ENCODE assay signal across 14 cellular contexts in genomic region chr5:139390639-139391569, GRCh38. TPM values are rescaled to one million over a fixed set of nuclear protein-coding genes. Genes with fewer than 3 reads are reported as not detected.
DNase-seq lines count a peak whose midpoint lies in the region; ATAC-seq, FAIRE-seq and TF ChIP-seq lines count a peak whose summit lies in the region.
"Had no signal": no experiment of that assay in that cellular context is flagged by ENCODE, and none has a peak within 500 bp of the region (broad histone marks: within the 10 kb centered on the region; RNA-seq: fewer than 3 reads in every experiment).

No MANE protein-coding gene starts in this region.

- ATAC-seq in GM21390 (IDR thresholded peaks at IDR 0.05; ENCODE audit: unreplicated experiment), result no peak
- ATAC-seq: pancreas had no signal

- H3K18ac ChIP-seq in H1 (ENCODE audit: extremely low read depth, low read length), result no peak overlapping the region

- H3K9ac ChIP-seq in OCI-LY3 (ENCODE audit: low read length) (peak overlapping the region; percentile 86; the same call in 1 of the 2 replicates), H1 (replicated peaks in 1 of 4; ENCODE audit: extremely low read depth in 1 of 4, low read depth in 3 of 4, low read length in 3 of 4) (no peak overlapping the region)

- H3K79me2 ChIP-seq in OCI-LY3 (ENCODE audit: low read length), result peaks cover 10% of the 10 kb centered on the region
- no peaks in the 10 kb centered on the region for H3K79me2 ChIP-seq in H1 (ENCODE audit: control insufficient read depth in 1 of 2, insufficient read depth in 2 of 2, low read length in 2 of 2)

- H3K23ac ChIP-seq in H1 (ENCODE audit: insufficient read length), result no peak overlapping the region

- H3K4me3 ChIP-seq in OCI-LY3 (ENCODE audit: low read length) (peak overlapping the region; percentile 84), H1 (ENCODE audit: extremely low read depth in 1 of 4, insufficient read depth in 2 of 4, low read depth in 3 of 4, low read length in 4 of 4) (no peak overlapping the region), small intestine (ENCODE audit: low read depth in 1 of 2, low read length in 2 of 2) (no peak overlapping the region)
- H3K4me3 ChIP-seq: pancreas had no signal

- H2BK120ac ChIP-seq in H1 (replicated peaks; ENCODE audit: low read depth, low read length), result no peak overlapping the region

- H3K9me3 ChIP-seq in OCI-LY3 (ENCODE audit: insufficient read depth, low read length) (no peaks in the 10 kb centered on the region; the same call in 1 of the 2 replicates), H1 (ENCODE audit: insufficient read depth in 2 of 2, low read depth in 1 of 2, low read length in 1 of 2) (no peaks in the 10 kb centered on the region), small intestine (ENCODE audit: control insufficient read depth, low read depth) (no peaks in the 10 kb centered on the region)
- H3K9me3 ChIP-seq: pancreas had no signal

- FAIRE-seq in H1 (lab: Jason Lieb, UNC) (no peak), small intestine (lab: Jason Lieb, UNC) (no peak)
- FAIRE-seq: colon, pancreas had no signal

- no peak for DNase-seq in activated CD4-positive, alpha-beta T cell treated with anti-CD3 and anti-CD28 coated beads, Interleukin-2, amount 10 ng/mL, durations not matched to agents 7 days and 5 days
- DNase-seq in activated CD4-positive, alpha-beta T cell treated with anti-CD3 and anti-CD28 coated beads for 48 hours, result no peak
- DNase-seq in H1 (ENCODE audit: low read depth in 1 of 2, low spot score in 2 of 2) (no peak), small intestine (no peak), hepatic stellate cell (ENCODE audit: low spot score) (no peak), NCI-H226 (no peak)
- DNase-seq: hypothalamus, NCI-H774 had no signal

- H3K27ac Mint-ChIP-seq in activated CD4-positive, alpha-beta T cell treated with anti-CD3 and anti-CD28 coated beads, Interleukin-2, amount 10 ng/mL, durations not matched to agents 7 days and 5 days, result peak overlapping the region; percentile 97

- 0 out of 2 replicates have a peak overlapping the region, but pooled peaks have one; percentile 3 for H2BK20ac ChIP-seq in H1 (ENCODE audit: low read length)

- peaks cover 5% of the 10 kb centered on the region for H3K36me3 Mint-ChIP-seq in activated CD4-positive, alpha-beta T cell treated with anti-CD3 and anti-CD28 coated beads, Interleukin-2, amount 10 ng/mL, durations not matched to agents 7 days and 5 days (ENCODE audit: low read depth)

- 0 out of 2 replicates have a peak overlapping the region, but pooled peaks have one; percentile 1 for H2BK12ac ChIP-seq in H1 (ENCODE audit: low read depth, low read length)

- TF ChIP-seq CTCF in OCI-LY3 (IDR thresholded peaks at IDR 0.05; ENCODE audit: low read depth, low read length) (no peak), H1 (IDR thresholded peaks at IDR 0.05; ENCODE audit: control extremely low read depth in 1 of 3, insufficient read depth in 1 of 3, low read depth in 1 of 3, low read length in 3 of 3) (no peak)

- peaks cover 41% of the 10 kb centered on the region for H3K4me1 ChIP-seq in OCI-LY3 (ENCODE audit: low read length)
- peaks cover 3 to 41% (median 21%) of the 10 kb centered on the region in 4 experiments for H3K4me1 ChIP-seq in H1 (replicated peaks in 1 of 4; ENCODE audit: control insufficient read depth in 3 of 4, insufficient read depth in 4 of 4, low read length in 3 of 4)
- peaks cover 3% of the 10 kb centered on the region in 2 donors for H3K4me1 ChIP-seq in small intestine (ENCODE audit: control insufficient read depth in 2 of 2, insufficient read depth in 1 of 2, low read depth in 1 of 2, low read length in 1 of 2)

- H3K4ac ChIP-seq in H1 (replicated peaks; ENCODE audit: insufficient read length, low read depth, low read length), result no peak overlapping the region

- H2BK15ac ChIP-seq in H1 (ENCODE audit: low read length), result peak overlapping the region; percentile 72; the same call in 1 of the 2 replicates

- no peaks in the 10 kb centered on the region for H3K9me3 Mint-ChIP-seq in activated CD4-positive, alpha-beta T cell treated with anti-CD3 and anti-CD28 coated beads, Interleukin-2, amount 10 ng/mL, durations not matched to agents 7 days and 5 days

- H3K36me3 ChIP-seq in OCI-LY3 (replicated peaks; ENCODE audit: low read depth, low read length) (peaks cover 2% of the 10 kb centered on the region), H1 (ENCODE audit: control insufficient read depth in 2 of 4, insufficient read depth in 4 of 4, low read length in 3 of 4) (no peaks in the 10 kb centered on the region), small intestine (ENCODE audit: control insufficient read depth in 2 of 2, insufficient read depth in 2 of 2, low read length in 2 of 2) (no peaks in the 10 kb centered on the region)
- H3K36me3 ChIP-seq: pancreas had no signal

- no peak overlapping the region for H3K14ac ChIP-seq in H1 (ENCODE audit: insufficient read length)

- H2BK5ac ChIP-seq in H1 (ENCODE audit: low read depth, low read length), result no peak overlapping the region

- H4K20me1 ChIP-seq in OCI-LY3 (ENCODE audit: insufficient read depth, low read length) (no peaks in the 10 kb centered on the region), H1 (replicated peaks in 1 of 2; ENCODE audit: control insufficient read depth in 1 of 2, insufficient read depth in 2 of 2, low read length in 2 of 2) (peaks cover 0 to 3% of the 10 kb centered on the region in 2 experiments)

- TF ChIP-seq EP300 in H1 (IDR thresholded peaks at IDR 0.05; ENCODE audit: borderline replicate concordance in 1 of 2, low read depth in 2 of 2, low read length in 2 of 2), result no peak

- no peak overlapping the region for H4K8ac ChIP-seq in H1 (ENCODE audit: extremely low read depth, insufficient read depth, low read length)

- CTCF ChIA-PET in activated CD4-positive, alpha-beta T cell treated with anti-CD3 and anti-CD28 coated beads, Interleukin-2, amount 10 ng/mL, durations not matched to agents 7 days and 5 days (lab: Charles Lee), result interaction anchor here (0.6 to 5.2 kb wide), 19 partner anchors 10 to 824 kb away, joined by 3 to 43 read pairs (median 4); partner anchors contain the start of genes ECSCR, MATR3, PAIP2 and SPATA24
- CTCF ChIA-PET in H1 (lab: Charles Lee; ENCODE audit: partially characterized antibody), result interaction anchor here (0.6 to 3.1 kb wide), 11 partner anchors 9 to 722 kb away, joined by 3 to 16 read pairs (median 3); partner anchors contain the start of genes PAIP2 and SPATA24

- H3K56ac ChIP-seq in H1 (replicated peaks; ENCODE audit: insufficient read length, low read depth, low read length), result no peak overlapping the region

- no peak for TF ChIP-seq POLR2A in H1 (IDR thresholded peaks at IDR 0.05; ENCODE audit: control extremely low read depth in 1 of 2, low read depth in 2 of 2, low read length in 2 of 2)

- H2AFZ ChIP-seq in OCI-LY3 (ENCODE audit: low read depth, low read length), result peak overlapping the region; percentile 51; the same call in 1 of the 2 replicates
- H2AFZ ChIP-seq in H1 (ENCODE audit: low read length), result no peak overlapping the region

- H3K4me1 Mint-ChIP-seq in activated CD4-positive, alpha-beta T cell treated with anti-CD3 and anti-CD28 coated beads, Interleukin-2, amount 10 ng/mL, durations not matched to agents 7 days and 5 days, result peaks cover 61% of the 10 kb centered on the region

- H3K27me3 ChIP-seq in OCI-LY3 (ENCODE audit: low read depth, low read length), result no peaks in the 10 kb centered on the region
- H3K27me3 ChIP-seq in H1 (replicated peaks in 1 of 4; ENCODE audit: control insufficient read depth in 3 of 4, extremely low read depth in 1 of 4, insufficient read depth in 3 of 4, low read length in 3 of 4), result peaks cover 14 to 34% (median 28%) of the 10 kb centered on the region in 4 experiments; a peak in 6 of 7 replicates
- H3K27me3 ChIP-seq in small intestine (ENCODE audit: control insufficient read depth in 2 of 2, insufficient read depth in 2 of 2, low read length in 2 of 2), result no peaks in the 10 kb centered on the region

- no peak overlapping the region for H4K91ac ChIP-seq in H1 (replicated peaks; ENCODE audit: insufficient read length, low read length)

- POLR2A ChIA-PET in activated CD4-positive, alpha-beta T cell treated with anti-CD3 and anti-CD28 coated beads, Interleukin-2, amount 10 ng/mL, durations not matched to agents 7 days and 5 days (lab: Charles Lee), result interaction anchor here (0.6 to 1.0 kb wide), 3 partner anchors 28 to 895 kb away, joined by 3 to 6 read pairs (median 4); no protein-coding TSS in a partner anchor
- POLR2A ChIA-PET in H1 (lab: Charles Lee; ENCODE audit: partially characterized antibody), result interaction anchor here (0.6 to 3.9 kb wide), 13 partner anchors 8 to 656 kb away, joined by 3 to 25 read pairs (median 4); partner anchors contain the start of genes DNAJC18, MATR3, PAIP2 and SPATA24

- H3K23me2 ChIP-seq in H1 (ENCODE audit: low read depth, low read length), result peaks cover 27% of the 10 kb centered on the region; the same call in 1 of the 2 replicates

- peak overlapping the region; percentile 79; the same call in 1 of the 2 replicates for H2AK5ac ChIP-seq in H1 (ENCODE audit: low read depth, low read length)

- 87% methylated on average over 9 of the region's 10 CpGs; no CpG with 5 or more reads in 1 of the 2 experiments for WGBS in H1 (ENCODE audit: extremely low coverage in 1 of 2, insufficient coverage in 1 of 2, insufficient read length in 1 of 2, insufficient replicate concordance in 2 of 2, low coverage in 1 of 2, low lambda C conversion rate in 2 of 2, missing lambda C conversion rate in 1 of 2), 2 experiments
- WGBS in small intestine, 3 donors, result 76 to 83% (median 80%) methylated on average over 10 of the region's 10 CpGs

- H3K4me2 ChIP-seq in OCI-LY3 (ENCODE audit: low read length) (peak overlapping the region; percentile 92), H1 (ENCODE audit: insufficient read depth in 1 of 2, low read depth in 2 of 2, low read length in 2 of 2) (no peak overlapping the region)

- peak overlapping the region; percentile 57 for H3K27ac ChIP-seq in OCI-LY3 (ENCODE audit: low read length)
- no peak overlapping the region for H3K27ac ChIP-seq in H1 (ENCODE audit: low read depth, low read length)
- H3K27ac ChIP-seq in small intestine (ENCODE audit: low read depth in 1 of 2, low read length in 1 of 2), result peak overlapping the region; percentile 76 to 85

- H3K4me3 Mint-ChIP-seq in activated CD4-positive, alpha-beta T cell treated with anti-CD3 and anti-CD28 coated beads, Interleukin-2, amount 10 ng/mL, durations not matched to agents 7 days and 5 days, result peak overlapping the region; percentile 87

- H3K79me1 ChIP-seq in H1 (ENCODE audit: low read depth, low read length), result no peaks in the 10 kb centered on the region; the same call in 1 of the 2 replicates

- no peak for TF ChIP-seq RAD21 in H1 (IDR thresholded peaks at IDR 0.05 in 1 of 2, conservative IDR thresholded peaks at IDR 0.05 in 1 of 2; ENCODE audit: low read depth in 2 of 2, low read length in 2 of 2)

- H3K27me3 Mint-ChIP-seq in activated CD4-positive, alpha-beta T cell treated with anti-CD3 and anti-CD28 coated beads, Interleukin-2, amount 10 ng/mL, durations not matched to agents 7 days and 5 days, result no peaks in the 10 kb centered on the region

- H4K5ac ChIP-seq in H1 (ENCODE audit: insufficient read length, low read depth, low read length), result no peak overlapping the region

RNA-seq across cellular contexts. Expression of gene MZB1, which starts 1.2 kb away (rescaled TPM):
- total RNA-seq in activated CD4-positive, alpha-beta T cell treated with anti-CD3 and anti-CD28 coated beads, Interleukin-2, amount 10 ng/mL, durations not matched to agents 7 days and 5 days, result 10 to 100 TPM; 12.7 to 13.4 TPM
- total RNA-seq in H1 (2021; fragmentation: NEBNext Ultra II Directional; extraction: Animal tissue kit (Norgen Biotek cat#: 25700)), result 0.47 TPM in 1 of 2 replicates, not detected in the other
- polyA plus RNA-seq in H1 (2011; rRNA removed), result 0.39 and 0.71 TPM in 2 replicates
- polyA plus RNA-seq in H1 (2011; cell fraction: cytosol; rRNA removed), result 0.84 TPM
- 1.2 TPM for polyA plus RNA-seq in H1 (2011; cell fraction: nucleus; rRNA removed)
- 0.33 to 0.95 TPM (median 0.37 TPM) in 3 of 4 replicates, not detected in the other for polyA plus RNA-seq in H1 (2012, experiment 1 of 2)
- 0.31 TPM for polyA plus RNA-seq in H1 (2012, experiment 2 of 2)
- 0.47 TPM for polyA plus RNA-seq in H1 (2013, experiment 1 of 2)
- polyA plus RNA-seq in H1 (2013, experiment 2 of 2), result 0.13 TPM
- 0.69 TPM in 1 of 2 replicates, not detected in the other for polyA minus RNA-seq in H1 (2011; rRNA and poly(A)+ RNA removed)
- not detected for polyA minus RNA-seq in H1 (2011; cell fraction: cytosol; rRNA and poly(A)+ RNA removed)
- 0.90 TPM for polyA minus RNA-seq in H1 (2011; cell fraction: nucleus; rRNA and poly(A)+ RNA removed)
- polyA plus RNA-seq in small intestine, result 10 to 100 TPM in 2 of 3 donors, 1 to 10 TPM in 1; 2.7 to 58.9 (median 13.9) TPM
- total RNA-seq: HT1080 had no signal
- polyA plus RNA-seq: AG04450 had no signal

RNA-seq across cellular contexts. Expression of gene PROB1, which starts 4.0 kb away (rescaled TPM):
- total RNA-seq in activated CD4-positive, alpha-beta T cell treated with anti-CD3 and anti-CD28 coated beads, Interleukin-2, amount 10 ng/mL, durations not matched to agents 7 days and 5 days, result 1 to 10 TPM; 3.3 to 3.4 TPM
- total RNA-seq in H1 (2021; fragmentation: NEBNext Ultra II Directional; extraction: Animal tissue kit (Norgen Biotek cat#: 25700)), result 3.1 and 3.3 TPM in 2 replicates
- polyA plus RNA-seq in H1 (2011; rRNA removed) (0.89 and 1.9 TPM in 2 replicates), small intestine (1 to 10 TPM in 1 of 3 donors, under 1 TPM in 2; 0.45 to 1.0 (median 0.54) TPM)
- polyA plus RNA-seq in H1 (2011; cell fraction: cytosol; rRNA removed), result 1.5 TPM
- polyA plus RNA-seq in H1 (2011; cell fraction: nucleus; rRNA removed), result 2.0 TPM
- 1.7 to 2.4 TPM (median 2.3 TPM) in 4 replicates for polyA plus RNA-seq in H1 (2012, experiment 1 of 2)
- 2.1 TPM for polyA plus RNA-seq in H1 (2012, experiment 2 of 2)
- 1.8 TPM for polyA plus RNA-seq in H1 (2013, experiment 1 of 2)
- 1.7 TPM for polyA plus RNA-seq in H1 (2013, experiment 2 of 2)
- 0.44 and 0.73 TPM in 2 replicates for polyA minus RNA-seq in H1 (2011; rRNA and poly(A)+ RNA removed)
- polyA minus RNA-seq in H1 (2011; cell fraction: cytosol; rRNA and poly(A)+ RNA removed), result 1.3 TPM
- polyA minus RNA-seq in H1 (2011; cell fraction: nucleus; rRNA and poly(A)+ RNA removed), result 2.4 TPM

RNA-seq across cellular contexts. Expression of gene SLC23A1, which starts 7.8 kb away (rescaled TPM):
- under 1 TPM; 0.75 to 0.77 TPM for total RNA-seq in activated CD4-positive, alpha-beta T cell treated with anti-CD3 and anti-CD28 coated beads, Interleukin-2, amount 10 ng/mL, durations not matched to agents 7 days and 5 days
- not detected in 2 replicates for total RNA-seq in H1 (2021; fragmentation: NEBNext Ultra II Directional; extraction: Animal tissue kit (Norgen Biotek cat#: 25700))
- 0.03 TPM in 1 of 2 replicates, not detected in the other for polyA plus RNA-seq in H1 (2011; rRNA removed)
- not detected for polyA plus RNA-seq in H1 (2011; cell fraction: cytosol; rRNA removed)
- 0.16 TPM for polyA plus RNA-seq in H1 (2011; cell fraction: nucleus; rRNA removed)
- 0.12 to 0.50 TPM (median 0.24 TPM) in 4 replicates for polyA plus RNA-seq in H1 (2012, experiment 1 of 2)
- polyA plus RNA-seq in H1 (2012, experiment 2 of 2), result not detected
- polyA plus RNA-seq in H1 (2013, experiment 1 of 2), result not detected
- not detected for polyA plus RNA-seq in H1 (2013, experiment 2 of 2)
- polyA minus RNA-seq in H1 (2011; rRNA and poly(A)+ RNA removed), result not detected in 2 replicates
- not detected for polyA minus RNA-seq in H1 (2011; cell fraction: cytosol; rRNA and poly(A)+ RNA removed)
- polyA minus RNA-seq in H1 (2011; cell fraction: nucleus; rRNA and poly(A)+ RNA removed), result not detected
- polyA plus RNA-seq in small intestine, result 10 to 100 TPM in 2 of 3 donors, 1 to 10 TPM in 1; 7.1 to 13.0 (median 11.9) TPM
- total RNA-seq: HT1080 had no signal
- polyA plus RNA-seq: AG04450 had no signal

RNA-seq across cellular contexts. Expression of gene SPATA24, which starts 13.0 kb away (rescaled TPM):
- total RNA-seq in activated CD4-positive, alpha-beta T cell treated with anti-CD3 and anti-CD28 coated beads, Interleukin-2, amount 10 ng/mL, durations not matched to agents 7 days and 5 days, result 1 to 10 TPM; 5.5 to 7.2 TPM
- total RNA-seq in H1 (2021; fragmentation: NEBNext Ultra II Directional; extraction: Animal tissue kit (Norgen Biotek cat#: 25700)), result 9.4 and 11.6 TPM in 2 replicates
- polyA plus RNA-seq in H1 (2011; rRNA removed), result 4.4 and 5.8 TPM in 2 replicates
- polyA plus RNA-seq in H1 (2011; cell fraction: cytosol; rRNA removed), result 12.5 TPM
- polyA plus RNA-seq in H1 (2011; cell fraction: nucleus; rRNA removed), result 5.7 TPM
- 17.4 to 22.5 TPM (median 18.6 TPM) in 4 replicates for polyA plus RNA-seq in H1 (2012, experiment 1 of 2)
- polyA plus RNA-seq in H1 (2012, experiment 2 of 2), result 20.0 TPM
- polyA plus RNA-seq in H1 (2013, experiment 1 of 2), result 12.3 TPM
- 12.3 TPM for polyA plus RNA-seq in H1 (2013, experiment 2 of 2)
- 5.5 and 6.6 TPM in 2 replicates for polyA minus RNA-seq in H1 (2011; rRNA and poly(A)+ RNA removed)
- polyA minus RNA-seq in H1 (2011; cell fraction: cytosol; rRNA and poly(A)+ RNA removed), result 8.6 TPM
- 7.0 TPM for polyA minus RNA-seq in H1 (2011; cell fraction: nucleus; rRNA and poly(A)+ RNA removed)
- 10 to 100 TPM in 2 of 3 donors, 1 to 10 TPM in 1; 7.2 to 15.1 (median 14.1) TPM for polyA plus RNA-seq in small intestine

RNA-seq across cellular contexts. Expression of gene DNAJC18, which starts 48.4 kb away (rescaled TPM):
- 1 to 10 TPM; 4.5 to 6.8 TPM for total RNA-seq in activated CD4-positive, alpha-beta T cell treated with anti-CD3 and anti-CD28 coated beads, Interleukin-2, amount 10 ng/mL, durations not matched to agents 7 days and 5 days
- total RNA-seq in H1 (2021; fragmentation: NEBNext Ultra II Directional; extraction: Animal tissue kit (Norgen Biotek cat#: 25700)), result 22.0 and 29.2 TPM in 2 replicates
- polyA plus RNA-seq in H1 (2011; rRNA removed) (3.8 and 7.8 TPM in 2 replicates), small intestine (1 to 10 TPM in 2 of 3 donors, under 1 TPM in 1; 0.67 to 3.8 (median 2.7) TPM)
- 6.7 TPM for polyA plus RNA-seq in H1 (2011; cell fraction: cytosol; rRNA removed)
- polyA plus RNA-seq in H1 (2011; cell fraction: nucleus; rRNA removed), result 2.7 TPM
- 11.0 to 14.3 TPM (median 13.8 TPM) in 4 replicates for polyA plus RNA-seq in H1 (2012, experiment 1 of 2)
- 3.2 TPM for polyA plus RNA-seq in H1 (2012, experiment 2 of 2)
- 15.0 TPM for polyA plus RNA-seq in H1 (2013, experiment 1 of 2)
- polyA plus RNA-seq in H1 (2013, experiment 2 of 2), result 19.1 TPM
- polyA minus RNA-seq in H1 (2011; rRNA and poly(A)+ RNA removed), result 8.4 and 10.7 TPM in 2 replicates
- polyA minus RNA-seq in H1 (2011; cell fraction: cytosol; rRNA and poly(A)+ RNA removed), result 11.4 TPM
- polyA minus RNA-seq in H1 (2011; cell fraction: nucleus; rRNA and poly(A)+ RNA removed), result 4.1 TPM
